Comparison of ENCODE assay signal across 11 cellular contexts in genomic region chr3:73055583-73056364, GRCh38. TPM values are rescaled to one million over a fixed set of nuclear protein-coding genes. Genes with fewer than 3 reads are reported as not detected.
DNase-seq lines count a peak whose midpoint lies in the region; ATAC-seq, FAIRE-seq and TF ChIP-seq lines count a peak whose summit lies in the region.
"Had no signal": no experiment of that assay in that cellular context is flagged by ENCODE, and none has a peak within 500 bp of the region (broad histone marks: within the 10 kb centered on the region; RNA-seq: fewer than 3 reads in every experiment).

No MANE protein-coding gene starts in this region.

- TF ChIP-seq CTCF in MCF 10A (IDR thresholded peaks at IDR 0.05; ENCODE audit: unreplicated experiment) = no peak
- TF ChIP-seq CTCF in breast epithelium (IDR thresholded peaks at IDR 0.05) = no peak
- TF ChIP-seq CTCF in K562 (IDR thresholded peaks at IDR 0.05 in 2 of 3, conservative IDR thresholded peaks at IDR 0.05 in 1 of 3; ENCODE audit: insufficient read depth in 2 of 3, low read depth in 1 of 3, low read length in 3 of 3) = no peak
- TF ChIP-seq CTCF in Caco-2 (IDR thresholded peaks at IDR 0.05; ENCODE audit: insufficient read depth in 1 of 2, low read depth in 1 of 2, low read length in 1 of 2, severe bottlenecking in 1 of 2, unreplicated experiment in 1 of 2) = no peak

- H3K27ac Mint-ChIP-seq in MCF 10A (ENCODE audit: low read depth, unreplicated experiment) (peak overlapping the region; percentile 49), Caco-2 (ENCODE audit: unreplicated experiment) (no peak overlapping the region)
- H3K27ac Mint-ChIP-seq: activated B cell treated with CpG ODN at 0.5 μM for 24 hours had no signal

- peaks cover 9% of the 10 kb centered on the region; the same call in 1 of the 2 replicates for H4K20me1 ChIP-seq in K562 (replicated peaks; ENCODE audit: control insufficient read depth, insufficient read depth, low read length)

- TF ChIP-seq EP300 in K562 (IDR thresholded peaks at IDR 0.05; ENCODE audit: low read length) = no peak

- H3K4me1 ChIP-seq in breast epithelium (peaks cover 0 to 4% of the 10 kb centered on the region in 2 donors), K562 (replicated peaks in 1 of 2; ENCODE audit: control insufficient read depth in 2 of 2, insufficient read depth in 2 of 2, low read length in 2 of 2) (no peaks in the 10 kb centered on the region), Caco-2 (peaks cover 22% of the 10 kb centered on the region)

- no peaks in the 10 kb centered on the region for H3K27me3 ChIP-seq in breast epithelium
- no peaks in the 10 kb centered on the region for H3K27me3 ChIP-seq in K562 (ENCODE audit: control insufficient read depth in 2 of 2, insufficient read depth in 2 of 2, low read length in 2 of 2)
- H3K27me3 ChIP-seq in layer of hippocampus (ENCODE audit: control insufficient read depth, insufficient read depth, low read length) = no peaks in the 10 kb centered on the region
- H3K27me3 ChIP-seq in Caco-2 (replicated peaks; ENCODE audit: control insufficient read depth, insufficient read depth, low read length) = no peaks in the 10 kb centered on the region

- no peaks in the 10 kb centered on the region for H3K9me1 ChIP-seq in K562 (ENCODE audit: control insufficient read depth, insufficient read depth, low read length)

- no peak for TF ChIP-seq POLR2A in breast epithelium (IDR thresholded peaks at IDR 0.05)
- TF ChIP-seq POLR2A in K562 (conservative IDR thresholded peaks at IDR 0.05) = no peak

- BruUV-seq in MCF 10A (replicated peaks; lab: Mats Ljungman, UMichigan) (no TSS peak), K562 (replicated peaks; lab: Mats Ljungman, UMichigan) (no TSS peak), Caco-2 (replicated peaks; lab: Mats Ljungman, UMichigan) (no TSS peak)

- CTCF ChIA-PET in MCF 10A (lab: Yijun Ruan, JAX) (interaction anchor here (0.6 to 5.5 kb wide), 39 partner anchors 10 to 1327 kb away, joined by 3 to 65 read pairs (median 4); partner anchors contain the start of gene SHQ1), K562 (lab: Yijun Ruan, JAX; ENCODE audit: low intra/inter-chr PET ratio) (interaction anchor here (0.9 to 1.8 kb wide), 4 partner anchors 29 to 204 kb away, joined by 3 to 21 read pairs (median 4); no protein-coding TSS in a partner anchor), Caco-2 (lab: Charles Lee) (interaction anchor here (0.7 to 1.9 kb wide), 7 partner anchors 17 to 168 kb away, joined by 3 to 10 read pairs (median 4); partner anchors contain the start of genes GXYLT2 and PPP4R2)

- POLR2A ChIA-PET in MCF 10A (lab: Yijun Ruan, JAX) = interaction anchor here (1.5 to 3.3 kb wide), 5 partner anchors 10 to 208 kb away, joined by 4 to 16 read pairs (median 9); partner anchors contain the start of genes GXYLT2, PPP4R2 and SHQ1
- POLR2A ChIA-PET in K562 (lab: Yijun Ruan, JAX) = interaction anchor here (0.6 to 1.4 kb wide), 4 partner anchors 13 to 179 kb away, joined by 3 read pairs; no protein-coding TSS in a partner anchor
- POLR2A ChIA-PET in Caco-2 (lab: Charles Lee) = interaction anchor here (0.6 kb wide), 1 partner anchor 54 kb away, joined by 5 read pairs; no protein-coding TSS in a partner anchor

- H3K4me1 Mint-ChIP-seq in MCF 10A (ENCODE audit: insufficient read depth, unreplicated experiment) (peaks cover 25% of the 10 kb centered on the region), Caco-2 (ENCODE audit: low read depth, unreplicated experiment) (peaks cover 21% of the 10 kb centered on the region)

- H3K4me3 ChIP-seq in breast epithelium = no peak overlapping the region
- no peak overlapping the region for H3K4me3 ChIP-seq in K562
- H3K4me3 ChIP-seq in Caco-2 (ENCODE audit: low read depth, low read length) = no peak overlapping the region

- H3K4me3 Mint-ChIP-seq in MCF 10A (ENCODE audit: unreplicated experiment) (no peak overlapping the region), Caco-2 (ENCODE audit: unreplicated experiment) (no peak overlapping the region)
- H3K4me3 Mint-ChIP-seq: activated B cell treated with CpG ODN at 0.5 μM for 24 hours; activated T-cell treated with anti-CD3 and anti-CD28 coated beads, Interleukin-2, amount 50 U/mL, for 4 hours had no signal

- no peak overlapping the region for H2AFZ ChIP-seq in K562 (ENCODE audit: low read depth, low read length)

- H3K9me3 ChIP-seq in breast epithelium = no peaks in the 10 kb centered on the region
- H3K9me3 ChIP-seq in K562 (replicated peaks; ENCODE audit: control insufficient read depth, insufficient read depth, low read depth, low read length) = no peaks in the 10 kb centered on the region
- H3K9me3 ChIP-seq in Caco-2 = no peaks in the 10 kb centered on the region

- ATAC-seq in K562 = peak; percentile 71
- ATAC-seq: activated T-cell treated with anti-CD3 and anti-CD28 coated beads, Interleukin-2, amount 50 U/mL, for 4 hours had no signal

- H3K36me3 Mint-ChIP-seq in MCF 10A (ENCODE audit: insufficient read depth, unreplicated experiment) (peaks cover 10% of the 10 kb centered on the region), Caco-2 (ENCODE audit: insufficient read depth, unreplicated experiment) (peaks cover 27% of the 10 kb centered on the region)

- H3K4me2 ChIP-seq in K562 (ENCODE audit: insufficient read depth, low read length) = no peak overlapping the region

- intact Hi-C loops in MCF 10A (cut with micrococcal nuclease) (loop anchor here (1.0 kb wide), 3 partner anchors 58 to 204 kb away; no protein-coding TSS in a partner anchor), breast epithelium (cut with DNase I; ENCODE audit: low total_unique reads) (no loop called here), K562 (cut with micrococcal nuclease) (loop anchor here (1.0 to 5.0 kb wide), 2 partner anchors 58 to 117 kb away; partner anchors contain the start of gene PPP4R2), Caco-2 (cut with micrococcal nuclease; ENCODE audit: unreplicated experiment) (loop anchor here (1.0 to 2.0 kb wide), 3 partner anchors 59 to 204 kb away; partner anchors contain the start of gene PPP4R2)

- in situ Hi-C loops in K562 (cut with MboI) = no loop called here

- DNase-seq in MCF 10A (ENCODE audit: unreplicated experiment) (no peak), breast epithelium (ENCODE audit: low spot score in 2 of 2) (no peak), K562 (ENCODE audit: extremely low read depth in 1 of 4, low spot score in 3 of 4) (peak in 1 of 4 experiments; percentile 30), substantia nigra (lab: John Stamatoyannopoulos, UW) (no peak), caudate nucleus (lab: John Stamatoyannopoulos, UW) (no peak), T-helper 9 cell (no peak), Caco-2 (no peak)
- DNase-seq: activated B cell treated with CpG ODN at 0.5 μM for 24 hours; activated T-cell treated with anti-CD3 and anti-CD28 coated beads, Interleukin-2, amount 50 U/mL, for 4 hours; GDM1 had no signal

- H3K36me3 ChIP-seq in breast epithelium (no peaks in the 10 kb centered on the region), K562 (ENCODE audit: control insufficient read depth, insufficient read depth, low read length) (peaks cover 29% of the 10 kb centered on the region; the same call in 2 of the 3 replicates), Caco-2 (ENCODE audit: control insufficient read depth, insufficient read depth, low read length) (no peaks in the 10 kb centered on the region)

- H3K9me3 Mint-ChIP-seq in MCF 10A (ENCODE audit: unreplicated experiment) = no peaks in the 10 kb centered on the region
- H3K9me3 Mint-ChIP-seq in Caco-2 (ENCODE audit: unreplicated experiment) = no peaks in the 10 kb centered on the region
- H3K9me3 Mint-ChIP-seq: activated B cell treated with CpG ODN at 0.5 μM for 24 hours; activated T-cell treated with anti-CD3 and anti-CD28 coated beads, Interleukin-2, amount 50 U/mL, for 4 hours had no signal

- no peak overlapping the region for H3K9ac ChIP-seq in K562 (ENCODE audit: insufficient read depth in 1 of 2, low read depth in 2 of 2, low read length in 2 of 2)

- WGBS in K562 (ENCODE audit: insufficient coverage, low coverage, missing lambda C conversion rate) = 14% methylated on average over 10 of the region's 10 CpGs

- H3K27me3 Mint-ChIP-seq in MCF 10A (ENCODE audit: insufficient read depth, unreplicated experiment) = no peaks in the 10 kb centered on the region
- no peaks in the 10 kb centered on the region for H3K27me3 Mint-ChIP-seq in Caco-2 (ENCODE audit: insufficient read depth, unreplicated experiment)
- H3K27me3 Mint-ChIP-seq: activated B cell treated with CpG ODN at 0.5 μM for 24 hours had no signal

- peaks cover 42% of the 10 kb centered on the region for H3K79me2 ChIP-seq in K562 (ENCODE audit: control insufficient read depth, insufficient read depth, low read length)

- peak; percentile 40 for FAIRE-seq in K562 (lab: Jason Lieb, UNC)

- no peak for TF ChIP-seq RAD21 in K562 (CRISPR knock-in tag; conservative IDR thresholded peaks at IDR 0.05 in 1 of 2, IDR thresholded peaks at IDR 0.05 in 1 of 2)

- peak overlapping the region in 1 of 2 donors; percentile 40 for H3K27ac ChIP-seq in breast epithelium
- peak overlapping the region; percentile 19; the same call in 1 of the 3 replicates for H3K27ac ChIP-seq in K562 (ENCODE audit: extremely low read depth, low read depth, low read length)
- peak overlapping the region; percentile 35 for H3K27ac ChIP-seq in layer of hippocampus (ENCODE audit: low read depth, low read length)
- peak overlapping the region; percentile 61 for H3K27ac ChIP-seq in substantia nigra (ENCODE audit: low read depth, low read length, poor library complexity, severe bottlenecking)
- H3K27ac ChIP-seq in caudate nucleus (ENCODE audit: low read depth, low read length) = no peak overlapping the region

RNA-seq across cellular contexts. Expression of gene EBLN2, which starts 5.7 kb away (rescaled TPM):
- total RNA-seq in MCF 10A (2022) (4.7 and 5.5 TPM in 2 replicates), breast epithelium (10 to 100 TPM in 2 of 3 donors, 1 to 10 TPM in 1; 4.2 to 12.0 (median 10.8) TPM), K562 (2014; rRNA removed) (2.4 and 2.5 TPM in 2 replicates), K562 (2014; rRNA removed; fragmentation: Illumina TruSeq; extraction: Trizol) (4.6 and 5.2 TPM in 2 replicates), K562 (2015; rRNA removed; fragmentation: Illumina TruSeq; extraction: Trizol) (3.8 TPM in 2 replicates), K562 (2021) (2.2 and 3.0 TPM in 2 replicates), Caco-2 (2022) (5.6 and 6.9 TPM in 2 replicates)
- 17.9 and 40.1 TPM in 2 replicates for total RNA-seq in K562 (2011; cell fraction: chromatin; rRNA removed; ENCODE audit: low replicate concordance)
- total RNA-seq in K562 (2011; cell fraction: nucleolus; rRNA removed) = 7.8 and 12.0 TPM in 2 replicates
- 19.9 and 38.8 TPM in 2 replicates for total RNA-seq in K562 (2011; cell fraction: nucleoplasm; rRNA removed)
- polyA plus RNA-seq in K562 (2011; rRNA removed) (2.4 and 2.5 TPM in 2 replicates), K562 (2014; fragmentation: Illumina TruSeq; extraction: Trizol) (1.6 and 1.8 TPM in 2 replicates), K562 (2014; fragmentation: Nextera tagmentation; extraction: Ambion mirVana) (1 to 10 TPM in 1 of 2 experiments, under 1 TPM in 1; 0.39 to 1.4 TPM), K562 (2014; rRNA removed) (1.6 and 1.8 TPM in 2 replicates)
- 0.25 and 0.49 TPM in 2 replicates for polyA plus RNA-seq in K562 (2011; cell fraction: cytosol; rRNA removed)
- 5.9 and 6.9 TPM in 2 replicates for polyA plus RNA-seq in K562 (2011; cell fraction: nucleus; rRNA removed)
- polyA plus RNA-seq in K562 (2012) = 0.78 and 1.1 TPM in 2 replicates
- 14.6 and 18.2 TPM in 2 replicates for polyA minus RNA-seq in K562 (2011; rRNA and poly(A)+ RNA removed)
- polyA minus RNA-seq in K562 (2011; cell fraction: cytosol; rRNA and poly(A)+ RNA removed) = 3.1 TPM in 2 replicates
- 7.3 and 16.2 TPM in 2 replicates for polyA minus RNA-seq in K562 (2011; cell fraction: nucleus; rRNA and poly(A)+ RNA removed)

RNA-seq across cellular contexts. Expression of gene PPP4R2, which starts 59.2 kb away (rescaled TPM):
- total RNA-seq in MCF 10A (2022) (86.3 and 105 TPM in 2 replicates), breast epithelium (10 to 100 TPM; 34.6 to 71.4 (median 49.2) TPM), K562 (2014; rRNA removed) (26.9 and 31.6 TPM in 2 replicates), K562 (2014; rRNA removed; fragmentation: Illumina TruSeq; extraction: Trizol) (46.7 and 57.5 TPM in 2 replicates), K562 (2015; rRNA removed; fragmentation: Illumina TruSeq; extraction: Trizol) (34.9 and 38.7 TPM in 2 replicates), K562 (2021) (43.1 and 49.6 TPM in 2 replicates), Caco-2 (2022) (91.3 and 93.6 TPM in 2 replicates)
- 13.1 and 47.8 TPM in 2 replicates for total RNA-seq in K562 (2011; cell fraction: chromatin; rRNA removed; ENCODE audit: low replicate concordance)
- 9.3 TPM in 2 replicates for total RNA-seq in K562 (2011; cell fraction: nucleolus; rRNA removed)
- total RNA-seq in K562 (2011; cell fraction: nucleoplasm; rRNA removed) = 21.8 and 28.9 TPM in 2 replicates
- polyA plus RNA-seq in K562 (2011; rRNA removed) (17.0 and 32.1 TPM in 2 replicates), K562 (2014; fragmentation: Illumina TruSeq; extraction: Trizol) (23.2 and 27.4 TPM in 2 replicates), K562 (2014; fragmentation: Nextera tagmentation; extraction: Ambion mirVana) (10 to 100 TPM; 11.0 to 13.8 TPM), K562 (2014; rRNA removed) (19.4 and 20.0 TPM in 2 replicates)
- polyA plus RNA-seq in K562 (2011; cell fraction: cytosol; rRNA removed) = 2.3 and 5.1 TPM in 2 replicates
- 5.0 and 8.1 TPM in 2 replicates for polyA plus RNA-seq in K562 (2011; cell fraction: nucleus; rRNA removed)
- 15.2 and 21.6 TPM in 2 replicates for polyA plus RNA-seq in K562 (2012)
- polyA minus RNA-seq in K562 (2011; rRNA and poly(A)+ RNA removed) = 39.1 and 41.1 TPM in 2 replicates
- 13.3 and 13.9 TPM in 2 replicates for polyA minus RNA-seq in K562 (2011; cell fraction: cytosol; rRNA and poly(A)+ RNA removed)
- polyA minus RNA-seq in K562 (2011; cell fraction: nucleus; rRNA and poly(A)+ RNA removed) = 7.9 and 18.3 TPM in 2 replicates
